ENCODE assay signal across 34 cellular contexts in the genomic region with DNA sequence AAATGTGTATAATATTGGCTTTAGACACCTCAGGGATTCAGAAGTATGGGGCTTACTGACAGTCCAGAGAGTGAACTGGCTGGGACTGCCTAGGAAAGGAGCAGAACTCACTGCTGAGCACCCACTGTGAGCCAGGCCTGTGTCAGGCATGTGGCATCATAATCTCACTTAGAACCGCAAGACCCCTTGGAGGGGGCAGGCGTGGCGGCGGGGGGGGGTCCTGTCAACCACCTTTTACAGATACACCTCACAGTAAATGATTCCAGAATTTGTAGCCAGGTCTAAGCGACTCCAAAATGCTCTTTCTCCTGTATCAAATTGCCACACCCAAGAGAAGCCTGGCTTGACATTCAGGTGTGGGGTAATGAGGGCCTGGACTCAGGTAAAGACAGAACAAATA.
"Had no signal": no experiment of that assay in that cellular context is flagged by ENCODE, and none has a peak within 500 bp of the region (broad histone marks: within the 10 kb centered on the region; RNA-seq: fewer than 3 reads in every experiment).

No MANE protein-coding gene starts in this region.

- H3K27ac ChIP-seq: KMS-11 had no signal

- H3K4me3 ChIP-seq: MG63 had no signal

- H3K4me2 ChIP-seq: KMS-11 had no signal

- DNase-seq: Karpas-422, Kasumi-1, MG63, MM.1S, MV-4-11, NCI-H1048, NCI-H1092, NCI-H1092 treated with DMSO at 0.1 percent for 48 hours, NCI-H1105, NCI-H1105 treated with DMSO at 0.1 percent for 48 hours, NCI-H1417, NCI-H1417 treated with DMSO at 0.1 percent for 48 hours, NCI-H1436, NCI-H1436 treated with DMSO at 0.1 percent for 48 hours, NCI-H146, NCI-H1694, NCI-H1694 treated with DMSO at 0.1 percent for 48 hours, NCI-H187, NCI-H187 treated with DMSO at 0.1 percent for 48 hours, NCI-H1930, NCI-H2029, NCI-H2029 treated with DMSO at 0.1 percent for 48 hours, NCI-H2081, NCI-H2081 treated with DMSO at 0.1 percent for 48 hours, NCI-H2107, NCI-H2171, NCI-H2171 treated with DMSO at 0.1 percent for 48 hours, NCI-H2227 treated with DMSO at 0.1 percent for 48 hours, NCI-H226, NCI-H345, NCI-H446, NCI-H446 treated with DMSO at 0.1 percent for 48 hours, NCI-H510A had no signal

- H3K9ac ChIP-seq: KMS-11 had no signal

- H3K36me3 ChIP-seq: MG63 had no signal

- H3K27me3 ChIP-seq: MG63 had no signal
